Comparison of ENCODE assay signal across 8 cellular contexts in the genomic region with DNA sequence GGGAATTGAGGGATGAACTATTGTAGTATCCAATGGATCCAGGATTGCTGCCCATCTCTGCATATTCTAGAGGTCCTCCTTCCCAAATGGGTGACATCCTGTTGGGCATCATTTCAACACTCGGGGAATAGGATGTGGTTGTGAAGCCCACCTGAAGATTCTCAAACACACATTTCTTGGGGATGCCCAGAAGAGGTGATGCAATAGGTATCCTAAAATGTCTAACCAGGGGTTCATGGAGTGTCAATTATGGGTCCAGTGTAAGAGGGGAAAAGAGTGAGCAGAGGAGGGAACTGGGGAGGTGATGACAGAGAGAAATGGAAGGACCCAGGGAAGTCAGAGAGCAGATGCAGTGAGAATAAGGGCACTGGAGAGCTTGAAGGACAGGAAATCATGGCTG.
"Had no signal": no experiment of that assay in that cellular context is flagged by ENCODE, and none has a peak within 500 bp of the region (broad histone marks: within the 10 kb centered on the region; RNA-seq: fewer than 3 reads in every experiment).

No MANE protein-coding gene starts in this region.

- H3K36me3 ChIP-seq: HAP-1 had no signal

- H3K4me3 ChIP-seq: GM23248, HAP-1 had no signal

- H3K4me3 Mint-ChIP-seq: HFFc6, IgD-negative memory B cell had no signal

- H3K27me3 Mint-ChIP-seq: IgD-negative memory B cell had no signal

- H3K4me1 ChIP-seq: HAP-1 had no signal

- H3K9me3 Mint-ChIP-seq: HFFc6 had no signal

- H3K9ac ChIP-seq: GM23248 had no signal

- H3K27ac Mint-ChIP-seq: HFFc6 had no signal

- H3K9me3 ChIP-seq: HAP-1 had no signal

- H2AFZ ChIP-seq: GM23248 had no signal

- H3K4me1 Mint-ChIP-seq: IgD-negative memory B cell had no signal

- ATAC-seq: HCT116 had no signal

- DNase-seq: GM23248, GOT3, H7, HFFc6, KG1 had no signal

- H3K27ac ChIP-seq: GM23248 had no signal
